In genomic region chr3:66140106-66140505, GRCh38 we compare ENCODE assay signal across 15 cellular contexts.
DNase-seq lines count a peak whose midpoint lies in the region; ATAC-seq and TF ChIP-seq lines count a peak whose summit lies in the region.
"Had no signal": no experiment of that assay in that cellular context is flagged by ENCODE, and none has a peak within 500 bp of the region (broad histone marks: within the 10 kb centered on the region; RNA-seq: fewer than 3 reads in every experiment).

No MANE protein-coding gene starts in this region.

- POLR2A ChIA-PET in IMR-90 (lab: Charles Lee; ENCODE audit: unreplicated experiment): no interaction called here

- BruUV-seq in IMR-90 (replicated peaks; lab: Mats Ljungman, UMichigan): no TSS peak

- H3K9me3 ChIP-seq in left ventricle myocardium inferior (replicated peaks) (no peaks in the 10 kb centered on the region), IMR-90 (ENCODE audit: control insufficient read depth, insufficient read depth, low read length) (no peaks in the 10 kb centered on the region), stomach (no peaks in the 10 kb centered on the region)
- H3K9me3 ChIP-seq: BLaER1 treated with 17β-estradiol and CSF1 and Interleukin-3, amounts not matched to agents 10 nM and 100 nM had no signal

- H3K56ac ChIP-seq in IMR-90 (ENCODE audit: extremely low read depth, insufficient read depth, low read length): no peak overlapping the region

- no peak overlapping the region for H2BK120ac ChIP-seq in IMR-90 (ENCODE audit: low read depth, low read length)

- H3K4ac ChIP-seq in IMR-90 (ENCODE audit: low read depth, low read length): no peak overlapping the region

- peaks cover 29% of the 10 kb centered on the region for H3K4me1 ChIP-seq in left ventricle myocardium inferior
- no peaks in the 10 kb centered on the region; the same call in 1 of the 2 replicates for H3K4me1 ChIP-seq in IMR-90 (ENCODE audit: control insufficient read depth, insufficient read depth, low read length)
- H3K4me1 ChIP-seq in stomach: peaks cover 3 to 14% (median 11%) of the 10 kb centered on the region in 4 donors
- H3K4me1 ChIP-seq: A549; BLaER1 treated with 17β-estradiol and CSF1 and Interleukin-3, amounts not matched to agents 10 nM and 100 nM had no signal

- CTCF ChIA-PET in IMR-90 (lab: Yijun Ruan, JAX): no interaction called here

- DNase-seq in left ventricle myocardium inferior: no peak
- DNase-seq in Right ventricle myocardium superior: no peak
- no peak for DNase-seq in IMR-90
- peak; percentile 30 for DNase-seq in RPMI7951 (ENCODE audit: low read depth)
- DNase-seq in stomach: no peak
- no peak for DNase-seq in GM20000 (ENCODE audit: low spot score)
- DNase-seq in SW480 (ENCODE audit: low spot score): no peak
- no peak for DNase-seq in activated CD8-positive, alpha-beta memory T cell treated with anti-CD3 and anti-CD28 coated beads, Interleukin-2, amount 50 U/mL, for 48 hours
- DNase-seq: CD8-positive, alpha-beta T cell; DMS79 treated with DMSO at 0.1 percent for 48 hours; GDM1 had no signal

- H3K9me1 ChIP-seq in IMR-90 (ENCODE audit: insufficient read depth, low read length): no peaks in the 10 kb centered on the region

- dilution Hi-C loops in IMR-90 (cut with HindIII; ENCODE audit: low sequenced_read_pairs, unreplicated experiment): no loop called here

- H4K20me1 ChIP-seq in IMR-90 (ENCODE audit: insufficient read depth, low read length): no peaks in the 10 kb centered on the region
- H4K20me1 ChIP-seq: BLaER1 treated with 17β-estradiol and CSF1 and Interleukin-3, amounts not matched to agents 10 nM and 100 nM had no signal

- ATAC-seq in Right ventricle myocardium superior (ENCODE audit: poor library complexity): no peak
- no peak for ATAC-seq in IMR-90 (ENCODE audit: low read depth)
- ATAC-seq: A549; CD8-positive, alpha-beta T cell had no signal

- no peak overlapping the region for H2AK9ac ChIP-seq in IMR-90 (replicated peaks; ENCODE audit: low read depth, low read length, poor library complexity)

- TF ChIP-seq POLR2A in IMR-90 (IDR thresholded peaks at IDR 0.05; ENCODE audit: low read depth, low read length) (no peak), stomach (IDR thresholded peaks at IDR 0.05) (no peak)

- no peak for TF ChIP-seq CTCF in left ventricle myocardium inferior (IDR thresholded peaks at IDR 0.05; ENCODE audit: borderline replicate concordance)
- TF ChIP-seq CTCF in IMR-90 (conservative IDR thresholded peaks at IDR 0.05; ENCODE audit: low read depth, low read length): no peak
- no peak for TF ChIP-seq CTCF in stomach (IDR thresholded peaks at IDR 0.05)
- TF ChIP-seq CTCF in GM20000 (IDR thresholded peaks at IDR 0.05; ENCODE audit: extremely low read depth, missing control alignments): no peak

- H2BK15ac ChIP-seq in IMR-90 (ENCODE audit: low read depth, low read length): no peak overlapping the region

- H3K9ac ChIP-seq in IMR-90 (ENCODE audit: low read depth, low read length): no peak overlapping the region
- H3K9ac ChIP-seq: BLaER1 treated with 17β-estradiol and CSF1 and Interleukin-3, amounts not matched to agents 10 nM and 100 nM; GM23248 had no signal

- no peak overlapping the region for H4K5ac ChIP-seq in IMR-90 (ENCODE audit: low read depth, low read length)

- H2BK5ac ChIP-seq in IMR-90 (ENCODE audit: low read depth, low read length, poor library complexity, severe bottlenecking): no peak overlapping the region

- H2BK20ac ChIP-seq in IMR-90 (ENCODE audit: low read depth, low read length): peak overlapping the region; percentile 32; the same call in 1 of the 2 replicates

- no peak overlapping the region for H3K18ac ChIP-seq in IMR-90 (ENCODE audit: low read depth, low read length)

- peak overlapping the region; percentile 16; the same call in 1 of the 2 replicates for H2AK5ac ChIP-seq in IMR-90 (ENCODE audit: low read depth, low read length)

- no peak overlapping the region for H3K14ac ChIP-seq in IMR-90 (replicated peaks; ENCODE audit: low read depth, low read length)

- no peak overlapping the region for H2AFZ ChIP-seq in IMR-90 (replicated peaks; ENCODE audit: low read length, poor library complexity)
- H2AFZ ChIP-seq: GM23248 had no signal

- H3K79me1 ChIP-seq in IMR-90 (ENCODE audit: low read depth in 1 of 2, low read length in 2 of 2): no peaks in the 10 kb centered on the region

- TF ChIP-seq RAD21 in IMR-90 (IDR thresholded peaks at IDR 0.05; ENCODE audit: low read length): no peak

- no peaks in the 10 kb centered on the region for H3K36me3 ChIP-seq in left ventricle myocardium inferior
- H3K36me3 ChIP-seq in IMR-90 (ENCODE audit: control insufficient read depth, insufficient read depth, low read length): no peaks in the 10 kb centered on the region
- H3K36me3 ChIP-seq in stomach: no peaks in the 10 kb centered on the region
- H3K36me3 ChIP-seq: BLaER1 treated with 17β-estradiol and CSF1 and Interleukin-3, amounts not matched to agents 10 nM and 100 nM had no signal

- H3K4me3 ChIP-seq in left ventricle myocardium inferior (no peak overlapping the region), IMR-90 (ENCODE audit: insufficient read depth, low read depth, low read length) (no peak overlapping the region), stomach (no peak overlapping the region)
- H3K4me3 ChIP-seq: A549; BLaER1 treated with 17β-estradiol and CSF1 and Interleukin-3, amounts not matched to agents 10 nM and 100 nM; GM23248 had no signal

- in situ Hi-C loops in IMR-90 (cut with MboI; ENCODE audit: low sequenced_read_pairs): loop anchor here (10.0 kb wide), 1 partner anchor 355 kb away; no protein-coding TSS in a partner anchor

- no peak overlapping the region for H3K4me2 ChIP-seq in IMR-90 (ENCODE audit: low read depth, low read length)
- H3K4me2 ChIP-seq: A549; BLaER1 treated with 17β-estradiol and CSF1 and Interleukin-3, amounts not matched to agents 10 nM and 100 nM had no signal

- TF ChIP-seq EP300 in stomach (IDR thresholded peaks at IDR 0.05): no peak

- H3K27me3 ChIP-seq in left ventricle myocardium inferior (ENCODE audit: low read depth) (no peaks in the 10 kb centered on the region), IMR-90 (ENCODE audit: control insufficient read depth, insufficient read depth, low read length) (no peaks in the 10 kb centered on the region), stomach (no peaks in the 10 kb centered on the region)
- H3K27me3 ChIP-seq: BLaER1 treated with 17β-estradiol and CSF1 and Interleukin-3, amounts not matched to agents 10 nM and 100 nM had no signal

- H3K23ac ChIP-seq in IMR-90 (ENCODE audit: low read depth, low read length): no peak overlapping the region

- no peak overlapping the region for H4K91ac ChIP-seq in IMR-90 (ENCODE audit: insufficient read depth, low read depth, low read length)

- peak overlapping the region; percentile 47 for H3K27ac ChIP-seq in left ventricle myocardium inferior (replicated peaks)
- H3K27ac ChIP-seq in IMR-90 (ENCODE audit: insufficient read depth, low read length): no peak overlapping the region
- H3K27ac ChIP-seq in stomach: peak overlapping the region in 3 of 5 donors; percentile 46 to 72 (median 62)
- H3K27ac ChIP-seq: 22Rv1; A549; BLaER1 treated with 17β-estradiol and CSF1 and Interleukin-3, amounts not matched to agents 10 nM and 100 nM; GM23248 had no signal

- H4K8ac ChIP-seq in IMR-90 (ENCODE audit: low read depth in 2 of 2, low read length in 2 of 2): no peak overlapping the region; a peak in 1 of 4 replicates

- no CpG with 5 or more reads among the region's 2 CpGs for WGBS in IMR-90 (ENCODE audit: extremely low coverage in 2 of 2, insufficient read length in 1 of 2), 2 experiments
- WGBS in stomach, 5 donors: 51 to 77% (median 77%) methylated on average over 2 of the region's 2 CpGs

- intact Hi-C loops in left ventricle myocardium inferior (cut with micrococcal nuclease): no loop called here
- intact Hi-C loops in Right ventricle myocardium superior (cut with DNase I): loop anchor here (5.0 kb wide), 1 partner anchor 103 kb away; the partner anchor contains the start of gene MAGI1
- intact Hi-C loops in IMR-90 (cut with micrococcal nuclease): loop anchor here (1.0 kb wide), 1 partner anchor 37 kb away; no protein-coding TSS in a partner anchor
- intact Hi-C loops in stomach (cut with DNase I; ENCODE audit: low total_unique reads): no loop called here

TF ChIP-seq in IMR-90, 13 proteins besides CTCF, POLR2A, EP300 and RAD21:
- TF ChIP-seq BHLHE40 (IDR thresholded peaks at IDR 0.05; ENCODE audit: low read depth, low read length) (no peak), RFX5 (IDR thresholded peaks at IDR 0.05; ENCODE audit: low read depth, low read length) (no peak), ELK1 (IDR thresholded peaks at IDR 0.05; ENCODE audit: borderline replicate concordance, low read depth, low read length) (no peak), CHD1 (IDR thresholded peaks at IDR 0.05; ENCODE audit: low read depth, low read length) (no peak), MAFK (IDR thresholded peaks at IDR 0.05; ENCODE audit: low read depth, low read length) (no peak), FOS (IDR thresholded peaks at IDR 0.05; ENCODE audit: low read depth, low read length) (no peak), MXI1 (IDR thresholded peaks at IDR 0.05; ENCODE audit: borderline replicate concordance, low read depth, low read length) (no peak), SMC3 (IDR thresholded peaks at IDR 0.05; ENCODE audit: low read depth, low read length) (no peak), RCOR1 (IDR thresholded peaks at IDR 0.05; ENCODE audit: insufficient replicate concordance, low read length) (no peak), MAZ (IDR thresholded peaks at IDR 0.05; ENCODE audit: borderline replicate concordance, low read depth, low read length) (no peak), NFE2L2 (IDR thresholded peaks at IDR 0.05; ENCODE audit: low read depth, low read length) (no peak), CEBPB (IDR thresholded peaks at IDR 0.05; ENCODE audit: low read depth, low read length) (no peak)
- TF ChIP-seq, protein P1, sequence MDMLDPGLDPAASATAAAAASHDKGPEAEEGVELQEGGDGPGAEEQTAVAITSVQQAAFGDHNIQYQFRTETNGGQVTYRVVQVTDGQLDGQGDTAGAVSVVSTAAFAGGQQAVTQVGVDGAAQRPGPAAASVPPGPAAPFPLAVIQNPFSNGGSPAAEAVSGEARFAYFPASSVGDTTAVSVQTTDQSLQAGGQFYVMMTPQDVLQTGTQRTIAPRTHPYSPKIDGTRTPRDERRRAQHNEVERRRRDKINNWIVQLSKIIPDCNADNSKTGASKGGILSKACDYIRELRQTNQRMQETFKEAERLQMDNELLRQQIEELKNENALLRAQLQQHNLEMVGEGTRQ (IDR thresholded peaks at IDR 0.05; ENCODE audit: low read depth, low read length): no peak

Comparison
In these comparisons a context has a peak if more than half of its experiments do, and no peak if none do; other contexts are left out.
1. intact Hi-C loops: an anchor here in Right ventricle myocardium superior (5.0 kb wide) and IMR-90 (1.0 kb wide); none called in left ventricle myocardium inferior and stomach.